In genomic region chr4:36551697-36552214, GRCh38 we compare ENCODE assay signal across 9 cellular contexts.
A peak's percentile ranks its signal among the peaks of the same experiment; 100 is the strongest.
DNase-seq lines count a peak whose midpoint lies in the region; ATAC-seq and TF ChIP-seq lines count a peak whose summit lies in the region.
"Had no signal": no experiment of that assay in that cellular context is flagged by ENCODE, and none has a peak within 500 bp of the region (broad histone marks: within the 10 kb centered on the region; RNA-seq: fewer than 3 reads in every experiment).

No MANE protein-coding gene starts in this region.

- H3K27ac Mint-ChIP-seq in stimulated activated naive CD8-positive, alpha-beta T cell treated with anti-CD3 and anti-CD28 coated beads, Interleukin-15, Interleukin-2, amounts not matched to agents 100 ng/mL and 50 ng/mL, for 24 hours, result peak overlapping the region; percentile 26

- H3K4me1 ChIP-seq in RWPE2 (ENCODE audit: insufficient read depth, poor library complexity, severe bottlenecking) (peaks cover 43% of the 10 kb centered on the region), ascending aorta (no peaks in the 10 kb centered on the region), adrenal gland (replicated peaks in 1 of 2) (no peaks in the 10 kb centered on the region)

- TF ChIP-seq POLR2A in adrenal gland (IDR thresholded peaks at IDR 0.05), result no peak

- H3K4me3 Mint-ChIP-seq in stimulated activated naive CD8-positive, alpha-beta T cell treated with anti-CD3 and anti-CD28 coated beads, Interleukin-15, Interleukin-2, amounts not matched to agents 100 ng/mL and 50 ng/mL, for 24 hours, result no peak overlapping the region

- WGBS in adrenal gland, 4 donors, result 83 to 91% (median 86%) methylated on average over 4 of the region's 4 CpGs

- H3K27ac ChIP-seq in RWPE2 (ENCODE audit: poor library complexity, severe bottlenecking) (peak overlapping the region; percentile 82), ascending aorta (no peak overlapping the region), adrenal gland (no peak overlapping the region)

- H3K9me3 Mint-ChIP-seq in stimulated activated naive CD8-positive, alpha-beta T cell treated with anti-CD3 and anti-CD28 coated beads, Interleukin-15, Interleukin-2, amounts not matched to agents 100 ng/mL and 50 ng/mL, for 24 hours, result no peaks in the 10 kb centered on the region

- no peaks in the 10 kb centered on the region for H3K36me3 Mint-ChIP-seq in stimulated activated naive CD8-positive, alpha-beta T cell treated with anti-CD3 and anti-CD28 coated beads, Interleukin-15, Interleukin-2, amounts not matched to agents 100 ng/mL and 50 ng/mL, for 24 hours (ENCODE audit: low read depth)

- TF ChIP-seq CTCF in RWPE2 (IDR thresholded peaks at IDR 0.05; ENCODE audit: poor library complexity, severe bottlenecking), result no peak
- no peak for TF ChIP-seq CTCF in ascending aorta (IDR thresholded peaks at IDR 0.05)
- no peak for TF ChIP-seq CTCF in adrenal gland (IDR thresholded peaks at IDR 0.05)

- ATAC-seq in HG02852 (IDR thresholded peaks at IDR 0.05; ENCODE audit: unreplicated experiment), result peak; percentile 87
- ATAC-seq in RWPE2 (ENCODE audit: low read depth), result peak; percentile 93

- H3K27me3 ChIP-seq in RWPE2 (ENCODE audit: insufficient read depth, poor library complexity, severe bottlenecking), result no peaks in the 10 kb centered on the region
- no peaks in the 10 kb centered on the region for H3K27me3 ChIP-seq in ascending aorta
- no peaks in the 10 kb centered on the region for H3K27me3 ChIP-seq in adrenal gland

- H3K9me3 ChIP-seq in RWPE2 (ENCODE audit: severe bottlenecking), result no peaks in the 10 kb centered on the region
- H3K9me3 ChIP-seq in ascending aorta, result no peaks in the 10 kb centered on the region
- no peaks in the 10 kb centered on the region for H3K9me3 ChIP-seq in adrenal gland (replicated peaks in 1 of 3)

- H3K4me3 ChIP-seq in RWPE2 (ENCODE audit: severe bottlenecking) (no peak overlapping the region), ascending aorta (no peak overlapping the region), adrenal gland (no peak overlapping the region)

- CTCF ChIA-PET in HEK293T (lab: Yijun Ruan, JAX), result no interaction called here

- peak; percentile 3 for DNase-seq in activated naive CD4-positive, alpha-beta T cell treated with Interleukin-2 at 50 U/mL for 16 hours
- no peak for DNase-seq in activated naive CD4-positive, alpha-beta T cell (lab: John Stamatoyannopoulos, UW)
- DNase-seq in RWPE2 (ENCODE audit: low spot score), result no peak
- no peak for DNase-seq in HEK293T (ENCODE audit: extremely low spot score)
- no peak for DNase-seq in ascending aorta (ENCODE audit: low spot score in 2 of 2)
- DNase-seq in adrenal gland, result no peak
- DNase-seq: OCI-M1 had no signal

- intact Hi-C loops in ascending aorta (cut with DNase I), result no loop called here
- intact Hi-C loops in adrenal gland (cut with DNase I), result no loop called here

- peaks cover 8% of the 10 kb centered on the region for H3K4me1 Mint-ChIP-seq in stimulated activated naive CD8-positive, alpha-beta T cell treated with anti-CD3 and anti-CD28 coated beads, Interleukin-15, Interleukin-2, amounts not matched to agents 100 ng/mL and 50 ng/mL, for 24 hours (ENCODE audit: low read depth)

- H3K36me3 ChIP-seq in RWPE2 (ENCODE audit: low read depth) (no peaks in the 10 kb centered on the region), ascending aorta (no peaks in the 10 kb centered on the region), adrenal gland (replicated peaks in 1 of 2) (no peaks in the 10 kb centered on the region)

- no peaks in the 10 kb centered on the region for H3K27me3 Mint-ChIP-seq in stimulated activated naive CD8-positive, alpha-beta T cell treated with anti-CD3 and anti-CD28 coated beads, Interleukin-15, Interleukin-2, amounts not matched to agents 100 ng/mL and 50 ng/mL, for 24 hours

- POLR2A ChIA-PET in HEK293T (lab: Yijun Ruan, JAX), result no interaction called here

TF ChIP-seq in HEK293T, 16 proteins besides CTCF, POLR2A, EP300 and RAD21:
- TF ChIP-seq FOXK2 (IDR thresholded peaks at IDR 0.05), result no peak
- no peak for TF ChIP-seq ELF4 (IDR thresholded peaks at IDR 0.05)
- TF ChIP-seq TARDBP (IDR thresholded peaks at IDR 0.05), result no peak
- TF ChIP-seq LEF1 (IDR thresholded peaks at IDR 0.05; ENCODE audit: borderline replicate concordance), result no peak
- TF ChIP-seq ARNT (IDR thresholded peaks at IDR 0.05), result no peak
- TF ChIP-seq CTBP1 (IDR thresholded peaks at IDR 0.05; ENCODE audit: borderline replicate concordance), result no peak
- no peak for TF ChIP-seq HDGF (IDR thresholded peaks at IDR 0.05; ENCODE audit: borderline replicate concordance)
- no peak for TF ChIP-seq L3MBTL2 (conservative IDR thresholded peaks at IDR 0.05)
- no peak for TF ChIP-seq SP1 (IDR thresholded peaks at IDR 0.05)
- TF ChIP-seq ZNF384 (IDR thresholded peaks at IDR 0.05), result no peak
- TF ChIP-seq BHLHE40 (IDR thresholded peaks at IDR 0.05; ENCODE audit: borderline replicate concordance), result no peak
